1 cellular context compared by ENCODE assay signal in the genomic region with DNA sequence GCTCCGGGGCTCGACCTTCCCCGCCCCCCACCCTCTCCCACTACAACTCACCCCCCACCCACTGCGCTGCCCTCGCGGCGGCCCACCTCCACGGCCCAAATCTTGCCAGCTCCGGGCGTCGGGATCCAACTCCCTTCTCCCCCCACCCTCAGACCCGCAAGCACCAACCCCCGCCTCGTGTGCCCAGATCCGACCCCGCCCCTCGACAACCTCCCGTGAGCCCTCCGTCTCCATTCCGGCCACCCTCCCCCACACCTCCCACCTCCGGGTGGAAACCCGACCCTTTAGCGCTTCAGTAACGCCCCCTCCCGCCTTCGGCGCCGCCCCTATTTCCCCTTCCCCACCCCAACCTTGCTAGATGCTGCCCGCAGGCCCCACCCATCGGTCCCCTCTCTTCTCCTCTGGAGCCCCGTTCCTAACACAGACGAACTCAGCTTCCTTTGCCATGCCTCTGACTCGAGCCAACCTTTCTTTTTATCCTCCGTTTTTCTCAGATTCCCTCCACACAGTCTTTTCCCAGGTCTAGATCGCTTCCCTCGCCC.
TF ChIP-seq lines count a peak whose summit lies in the region.

No MANE protein-coding gene starts in this region.

TF ChIP-seq in HepG2, 621 proteins besides CTCF, POLR2A, EP300 and RAD21:
- TF ChIP-seq GABPA (IDR thresholded peaks at IDR 0.05; ENCODE audit: low read depth, low read length) (peak; percentile 20; the same call in 1 of the 2 replicates), GABPA (CRISPR knock-in tag; IDR thresholded peaks at IDR 0.05; ENCODE audit: low read depth) (peak; percentile 72), GATAD1 (CRISPR knock-in tag; IDR thresholded peaks at IDR 0.05) (peak; percentile 31; the same call in 1 of the 2 replicates), ZNF670 (CRISPR knock-in tag; IDR thresholded peaks at IDR 0.05; ENCODE audit: borderline replicate concordance) (peak; percentile 5), ZNF674 (CRISPR knock-in tag; IDR thresholded peaks at IDR 0.05; ENCODE audit: low read depth) (no peak), HNF4G (IDR thresholded peaks at IDR 0.05; ENCODE audit: borderline replicate concordance, low read depth, low read length) (0 out of 2 replicates have a peak, but pooled peaks have one; percentile 14), HNF4G (CRISPR knock-in tag; IDR thresholded peaks at IDR 0.05; ENCODE audit: borderline replicate concordance, low read depth) (no peak), POLR2AphosphoS5 (IDR thresholded peaks at IDR 0.05; ENCODE audit: low read depth, low read length) (0 out of 2 replicates have a peak, but pooled peaks have one; percentile 15), ZNF589 (CRISPR knock-in tag; conservative IDR thresholded peaks at IDR 0.05) (peak; percentile 56; the same call in 1 of the 2 replicates), GTF2F1 (IDR thresholded peaks at IDR 0.05; ENCODE audit: low read length) (no peak), ZNF543 (CRISPR knock-in tag; IDR thresholded peaks at IDR 0.05) (peak; percentile 99), SIN3A (IDR thresholded peaks at IDR 0.05; ENCODE audit: borderline replicate concordance, low read depth, low read length) (0 out of 2 replicates have a peak, but pooled peaks have one; percentile 2), HNRNPK (IDR thresholded peaks at IDR 0.05; ENCODE audit: low read depth, low read length, poor library complexity, severe bottlenecking) (peak; percentile 39), CHD2 (IDR thresholded peaks at IDR 0.05; ENCODE audit: low read depth, low read length) (peak; percentile 40; the same call in 1 of the 2 replicates), ZNF740 (CRISPR knock-in tag; IDR thresholded peaks at IDR 0.05) (peak; percentile 60; the same call in 1 of the 2 replicates), KDM6A (CRISPR knock-in tag; IDR thresholded peaks at IDR 0.05; ENCODE audit: low read depth) (no peak), ZNF580 (CRISPR knock-in tag; IDR thresholded peaks at IDR 0.05; ENCODE audit: borderline replicate concordance, low read depth) (no peak), PHF8 (CRISPR knock-in tag; IDR thresholded peaks at IDR 0.05) (no peak), SP5 (CRISPR knock-in tag; IDR thresholded peaks at IDR 0.05; ENCODE audit: borderline replicate concordance, low read depth) (peak; percentile 59; the same call in 1 of the 2 replicates), MAZ (IDR thresholded peaks at IDR 0.05; ENCODE audit: borderline replicate concordance, low read depth, low read length) (peak; percentile 91), MAZ (CRISPR knock-in tag; IDR thresholded peaks at IDR 0.05; ENCODE audit: low read depth) (no peak), ZNF281 (CRISPR knock-in tag; IDR thresholded peaks at IDR 0.05; ENCODE audit: borderline replicate concordance) (peak; percentile 72)
- TF ChIP-seq, protein P1, sequence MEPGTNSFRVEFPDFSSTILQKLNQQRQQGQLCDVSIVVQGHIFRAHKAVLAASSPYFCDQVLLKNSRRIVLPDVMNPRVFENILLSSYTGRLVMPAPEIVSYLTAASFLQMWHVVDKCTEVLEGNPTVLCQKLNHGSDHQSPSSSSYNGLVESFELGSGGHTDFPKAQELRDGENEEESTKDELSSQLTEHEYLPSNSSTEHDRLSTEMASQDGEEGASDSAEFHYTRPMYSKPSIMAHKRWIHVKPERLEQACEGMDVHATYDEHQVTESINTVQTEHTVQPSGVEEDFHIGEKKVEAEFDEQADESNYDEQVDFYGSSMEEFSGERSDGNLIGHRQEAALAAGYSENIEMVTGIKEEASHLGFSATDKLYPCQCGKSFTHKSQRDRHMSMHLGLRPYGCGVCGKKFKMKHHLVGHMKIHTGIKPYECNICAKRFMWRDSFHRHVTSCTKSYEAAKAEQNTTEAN (CRISPR knock-in tag; conservative IDR thresholded peaks at IDR 0.05) = 0 out of 2 replicates have a peak, but pooled peaks have one; percentile 23
